In genomic region chr6:53547166-53547814, GRCh38 we compare ENCODE assay signal across 8 cellular contexts. TPM values are rescaled to one million over a fixed set of nuclear protein-coding genes. Genes with fewer than 3 reads are reported as not detected.
DNase-seq lines count a peak whose midpoint lies in the region; ATAC-seq, FAIRE-seq and TF ChIP-seq lines count a peak whose summit lies in the region.

No MANE protein-coding gene starts in this region.

- TF ChIP-seq POLR2A in heart left ventricle (IDR thresholded peaks at IDR 0.05), result no peak

- peak overlapping the region; percentile 65 to 86 (median 72) for H3K9ac ChIP-seq in skeletal muscle tissue (ENCODE audit: low read depth in 1 of 3, low read length in 3 of 3)

- peak in 1 of 2 donors; percentile 1 for ATAC-seq in activated T-cell treated with anti-CD3 and anti-CD28 coated beads, Interleukin-2, amount 50 U/mL, for 4 hours
- ATAC-seq in HG03139 (IDR thresholded peaks at IDR 0.05; ENCODE audit: unreplicated experiment), result peak; percentile 2
- ATAC-seq in T-helper 17 cell, result peak; percentile 14
- peak; percentile 1 to 7 (median 4) for ATAC-seq in heart left ventricle

- H3K27ac Mint-ChIP-seq in T-helper 17 cell, result peak overlapping the region; percentile 59

- H3K9me3 ChIP-seq in T-helper 17 cell (ENCODE audit: control insufficient read depth, low read length, poor library complexity, severe bottlenecking), result no peaks in the 10 kb centered on the region
- no peaks in the 10 kb centered on the region for H3K9me3 ChIP-seq in heart left ventricle
- no peaks in the 10 kb centered on the region for H3K9me3 ChIP-seq in skeletal muscle tissue (ENCODE audit: control insufficient read depth in 3 of 3, low read length in 3 of 3)

- no peak for TF ChIP-seq CTCF in heart left ventricle (IDR thresholded peaks at IDR 0.05)

- FAIRE-seq in GM19239 (lab: Jason Lieb, UNC), result no peak

- H3K9me3 Mint-ChIP-seq in activated T-cell treated with anti-CD3 and anti-CD28 coated beads, Interleukin-2, amount 50 U/mL, for 4 hours, result no peaks in the 10 kb centered on the region

- H3K27me3 Mint-ChIP-seq in activated T-cell treated with anti-CD3 and anti-CD28 coated beads, Interleukin-2, amount 50 U/mL, for 4 hours (ENCODE audit: low read depth), result peaks cover 2% of the 10 kb centered on the region
- H3K27me3 Mint-ChIP-seq in T-helper 17 cell, result no peaks in the 10 kb centered on the region

- H3K36me3 ChIP-seq in heart left ventricle (no peaks in the 10 kb centered on the region), skeletal muscle tissue (ENCODE audit: control insufficient read depth in 3 of 3, insufficient read depth in 3 of 3, low read length in 3 of 3) (no peaks in the 10 kb centered on the region)

- peaks cover 44% of the 10 kb centered on the region for H3K4me1 Mint-ChIP-seq in activated T-cell treated with anti-CD3 and anti-CD28 coated beads, Interleukin-2, amount 50 U/mL, for 4 hours (ENCODE audit: low read depth)
- H3K4me1 Mint-ChIP-seq in T-helper 17 cell, result peaks cover 32% of the 10 kb centered on the region

- H3K4me1 ChIP-seq in heart left ventricle, result peaks cover 0 to 38% (median 24%) of the 10 kb centered on the region in 12 donors
- peaks cover 21 to 38% (median 30%) of the 10 kb centered on the region in 3 donors for H3K4me1 ChIP-seq in skeletal muscle tissue (ENCODE audit: control insufficient read depth in 3 of 3, insufficient read depth in 3 of 3, low read length in 3 of 3)

- 12 to 19% (median 14%) methylated on average over 12 of the region's 12 CpGs for WGBS in heart left ventricle, 4 donors

- H3K4me3 ChIP-seq in heart left ventricle, result peak overlapping the region; percentile 34 to 72 (median 60)
- H3K4me3 ChIP-seq in skeletal muscle tissue (ENCODE audit: low read length in 3 of 3), result peak overlapping the region; percentile 91 to 98 (median 92)

- DNase-seq in activated T-cell treated with anti-CD3 and anti-CD28 coated beads, Interleukin-2, amount 50 U/mL, for 4 hours, result no peak
- no peak for DNase-seq in activated T-cell treated with anti-CD3 and anti-CD28 coated beads, Interleukin-2, amount 50 U/mL, for 48 hours
- DNase-seq in T-helper 17 cell (no peak), heart left ventricle (no peak), AG08395 (ENCODE audit: low spot score) (no peak), GM19239 (ENCODE audit: insufficient read length, low spot score) (no peak)

- no peaks in the 10 kb centered on the region for H3K27me3 ChIP-seq in heart left ventricle
- H3K27me3 ChIP-seq in skeletal muscle tissue (ENCODE audit: control insufficient read depth in 3 of 3, insufficient read depth in 3 of 3, low read length in 3 of 3), result no peaks in the 10 kb centered on the region

- peaks cover 4% of the 10 kb centered on the region for H3K36me3 Mint-ChIP-seq in activated T-cell treated with anti-CD3 and anti-CD28 coated beads, Interleukin-2, amount 50 U/mL, for 4 hours (ENCODE audit: insufficient read depth)
- no peaks in the 10 kb centered on the region for H3K36me3 Mint-ChIP-seq in T-helper 17 cell (ENCODE audit: low read depth)

- H3K27ac ChIP-seq in heart left ventricle, result peak overlapping the region in 11 of 12 donors; percentile 53 to 92 (median 88)
- peak overlapping the region; percentile 69 for H3K27ac ChIP-seq in skeletal muscle tissue (ENCODE audit: low read depth, low read length)

- intact Hi-C loops in heart left ventricle (cut with DNase I), result loop anchor here in 7 of 10 donors (1.0 to 10.0 kb wide), 9 partner anchors 55 to 248 kb away; partner anchors contain the start of genes ELOVL5 (in 1 of the 7), KLHL31 (in 1 of the 7) and LRRC1 (in 1 of the 7)

- H3K4me3 Mint-ChIP-seq in activated T-cell treated with anti-CD3 and anti-CD28 coated beads, Interleukin-2, amount 50 U/mL, for 4 hours, result peak overlapping the region; percentile 84
- H3K4me3 Mint-ChIP-seq in T-helper 17 cell, result peak overlapping the region; percentile 91

RNA-seq across cellular contexts. Expression of gene GCLC, which starts 2.4 kb away (rescaled TPM):
- 10 to 100 TPM; 31.8 to 36.8 (median 32.2) TPM for total RNA-seq in activated T-cell treated with anti-CD3 and anti-CD28 coated beads, Interleukin-2, amount 50 U/mL, for 4 hours
- total RNA-seq in T-helper 17 cell, result 10 to 100 TPM; 20.7 to 22.2 TPM
- 10 to 100 TPM; 15.2 to 42.9 (median 32.4) TPM for total RNA-seq in heart left ventricle
- 10 to 100 TPM in 1 of 2 donors, 1 to 10 TPM in 1; 8.1 to 12.4 TPM for polyA plus RNA-seq in heart left ventricle
- 9.4 TPM for total RNA-seq in skeletal muscle tissue
